In the genomic region with DNA sequence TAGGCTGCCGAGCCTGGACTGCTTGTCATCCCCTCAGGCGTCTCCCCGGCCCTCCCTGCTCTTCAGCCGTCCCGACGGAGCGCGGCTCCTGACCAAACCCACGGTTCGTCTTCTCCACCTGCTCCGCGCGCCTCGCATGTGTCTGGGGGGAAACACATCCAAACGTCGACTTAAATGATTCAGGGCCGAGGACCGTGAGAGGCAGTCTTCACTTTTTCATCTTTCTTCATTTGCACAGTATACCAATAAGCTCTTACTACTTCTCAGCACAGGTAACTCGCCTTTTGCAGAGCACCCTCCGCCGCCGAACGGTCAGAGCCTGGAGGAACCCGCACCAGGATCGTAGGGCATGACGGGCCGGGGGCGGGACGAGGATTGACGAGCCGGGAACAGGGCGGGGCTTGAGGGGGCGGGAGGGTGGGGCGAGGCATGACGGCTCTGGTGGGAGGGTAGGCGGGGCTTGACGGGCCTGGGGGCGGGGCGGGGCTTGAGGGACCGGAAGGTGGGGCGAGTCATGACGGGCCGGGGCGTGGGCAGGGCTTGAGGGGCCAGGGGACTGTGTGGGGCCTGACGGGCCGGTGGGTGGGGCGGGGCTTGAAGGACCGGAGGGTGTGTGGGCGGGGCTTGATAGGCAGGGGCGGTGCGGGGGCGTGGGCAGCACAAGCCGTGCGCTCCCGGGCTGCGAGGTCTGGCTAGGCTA, we compare ENCODE assay signal across 8 cellular contexts. TPM values are rescaled to one million over a fixed set of nuclear protein-coding genes. Genes with fewer than 3 reads are reported as not detected.
DNase-seq lines count a peak whose midpoint lies in the region; ATAC-seq and TF ChIP-seq lines count a peak whose summit lies in the region.

A gene with protein sequence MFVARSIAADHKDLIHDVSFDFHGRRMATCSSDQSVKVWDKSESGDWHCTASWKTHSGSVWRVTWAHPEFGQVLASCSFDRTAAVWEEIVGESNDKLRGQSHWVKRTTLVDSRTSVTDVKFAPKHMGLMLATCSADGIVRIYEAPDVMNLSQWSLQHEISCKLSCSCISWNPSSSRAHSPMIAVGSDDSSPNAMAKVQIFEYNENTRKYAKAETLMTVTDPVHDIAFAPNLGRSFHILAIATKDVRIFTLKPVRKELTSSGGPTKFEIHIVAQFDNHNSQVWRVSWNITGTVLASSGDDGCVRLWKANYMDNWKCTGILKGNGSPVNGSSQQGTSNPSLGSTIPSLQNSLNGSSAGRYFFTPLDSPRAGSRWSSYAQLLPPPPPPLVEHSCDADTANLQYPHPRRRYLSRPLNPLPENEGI (plus strand): TSS at position 657 of the 700 bp plus-strand sequence. CDS start 111 bp downstream, outside the sequence.

- H2AFZ ChIP-seq in H9 (ENCODE audit: low read length), result no peak within 1 kb of the TSS

- H4K8ac ChIP-seq in H9 (replicated peaks; ENCODE audit: insufficient read length, low read depth, low read length), result no peak within 1 kb of the TSS

- H4K20me1 ChIP-seq in H9 (ENCODE audit: control insufficient read depth, insufficient read depth, insufficient read length), result no peaks in the 10 kb centered on the region

- H3T11ph ChIP-seq in H9 (ENCODE audit: low read length), result no peak within 1 kb of the TSS

- DNase-seq in EL (peak; percentile 98), H9 (peak; percentile 98), MG63 (peak; percentile 95), SHP77 (lab: John Stamatoyannopoulos, UW) (peak; percentile 84 to 94), fibroblast of pulmonary artery (ENCODE audit: low read depth) (peak; percentile 99)
- peak; percentile 97 for DNase-seq in activated effector memory CD4-positive, alpha-beta T cell treated with Interleukin-2 at 50 U/mL for 16 hours
- peak; percentile 100 for DNase-seq in stimulated activated naive CD8-positive, alpha-beta T cell treated with anti-CD3 and anti-CD28 coated beads, Interleukin-15, Interleukin-2, amounts not matched to agents 100 U/mL and 50 U/mL, for 24 hours

- peak within 1 kb of the TSS; percentile 68 for H3K4me2 ChIP-seq in H9 (ENCODE audit: insufficient read depth, insufficient read length, low read length)

- H3K9me3 Mint-ChIP-seq in H9 (peaks cover 8 to 10% of the 10 kb centered on the region in 2 experiments; a peak in 4 of 5 replicates), nephron (no peaks in the 10 kb centered on the region)

- H3K36me3 Mint-ChIP-seq in H9 (ENCODE audit: insufficient read depth in 1 of 3, low read depth in 3 of 3), result peaks cover 15 to 29% (median 16%) of the 10 kb centered on the region in 3 experiments
- H3K36me3 Mint-ChIP-seq in nephron (ENCODE audit: low read depth), result peaks cover 6% of the 10 kb centered on the region

- no peak within 1 kb of the TSS for H3K23ac ChIP-seq in H9 (ENCODE audit: insufficient read length, low read depth, low read length)

- H3K9me3 ChIP-seq in H9 (ENCODE audit: control insufficient read depth, low read depth, low read length) (no peaks in the 10 kb centered on the region), MG63 (no peaks in the 10 kb centered on the region)

- H3K79me1 ChIP-seq in H9 (ENCODE audit: insufficient read depth, low read depth, low read length, poor library complexity, severe bottlenecking), result peaks cover 3% of the 10 kb centered on the region

- peak within 1 kb of the TSS; percentile 5 for H3K27ac ChIP-seq in H9 (ENCODE audit: insufficient read length, low read depth, low read length)

- H3K4me3 Mint-ChIP-seq in H9 (peak within 1 kb of the TSS; percentile 75 to 94), nephron (peak within 1 kb of the TSS; percentile 87 to 96 (median 91))

- H2BK120ac ChIP-seq in H9 (ENCODE audit: low read depth, low read length, poor library complexity, severe bottlenecking), result no peak within 1 kb of the TSS

- no peak within 1 kb of the TSS for H4K5ac ChIP-seq in H9 (ENCODE audit: insufficient read length, low read depth, low read length)

- TF ChIP-seq CTCF in H9 (conservative IDR thresholded peaks at IDR 0.05) (no peak), fibroblast of pulmonary artery (IDR thresholded peaks at IDR 0.05; ENCODE audit: low read length, missing control alignments) (no peak), nephron (IDR thresholded peaks at IDR 0.05; ENCODE audit: unreplicated experiment in 3 of 3) (no peak)

- no peak within 1 kb of the TSS for H4K91ac ChIP-seq in H9 (ENCODE audit: insufficient read length, low read depth, low read length)

- peak within 1 kb of the TSS; percentile 83 for H3K4me3 ChIP-seq in MG63
- peak within 1 kb of the TSS; percentile 84 for H3K4me3 ChIP-seq in fibroblast of pulmonary artery (replicated peaks; ENCODE audit: low read depth, low read length)

- no peaks in the 10 kb centered on the region for H3K4me1 ChIP-seq in H9 (ENCODE audit: insufficient read depth, low read length)

- H2BK12ac ChIP-seq in H9 (ENCODE audit: insufficient read length, low read depth, low read length), result no peak within 1 kb of the TSS

- peaks cover 14 to 15% of the 10 kb centered on the region in 2 experiments for H3K4me1 Mint-ChIP-seq in H9
- peaks cover 18% of the 10 kb centered on the region for H3K4me1 Mint-ChIP-seq in nephron

- no CpG with 5 or more reads among the region's 56 CpGs for WGBS in H9 (ENCODE audit: extremely low coverage, insufficient read length, low lambda C conversion rate)

- no peak within 1 kb of the TSS for H2AK5ac ChIP-seq in H9 (ENCODE audit: insufficient read length, low read length)

- H3K9ac ChIP-seq in H9 (ENCODE audit: extremely low read depth, insufficient read length, low read length), result peak within 1 kb of the TSS; percentile 54

- no peak within 1 kb of the TSS; the same call in 1 of the 2 replicates for H3K4ac ChIP-seq in H9 (ENCODE audit: low read depth, low read length)

- peak within 1 kb of the TSS; percentile 94 to 97 (median 96) for H3K27ac Mint-ChIP-seq in H9
- H3K27ac Mint-ChIP-seq in nephron, result peak within 1 kb of the TSS; percentile 81 to 97 (median 97)

- peak within 1 kb of the TSS; percentile 97 for H3K14ac ChIP-seq in H9 (ENCODE audit: insufficient read depth, low read length)

- H3K27me3 Mint-ChIP-seq in H9 (ENCODE audit: low read depth), result no peaks in the 10 kb centered on the region
- no peaks in the 10 kb centered on the region for H3K27me3 Mint-ChIP-seq in nephron (ENCODE audit: low read depth)

- H3K79me2 ChIP-seq in H9 (ENCODE audit: insufficient read depth, low read length), result peaks cover 11% of the 10 kb centered on the region; the same call in 1 of the 2 replicates

- H3K18ac ChIP-seq in H9 (ENCODE audit: insufficient read length, low read depth, low read length), result peak within 1 kb of the TSS; percentile 93

- H2BK20ac ChIP-seq in H9 (ENCODE audit: low read depth, low read length, poor library complexity, severe bottlenecking), result no peak within 1 kb of the TSS

- H3K36me3 ChIP-seq in MG63, result peaks cover 14% of the 10 kb centered on the region

- H3K56ac ChIP-seq in H9 (ENCODE audit: insufficient read length, low read depth, low read length), result no peak within 1 kb of the TSS

- H2BK5ac ChIP-seq in H9 (ENCODE audit: insufficient read length, low read length), result no peak within 1 kb of the TSS

- H2BK15ac ChIP-seq in H9 (ENCODE audit: low read depth, low read length), result no peak within 1 kb of the TSS

- peaks cover 9% of the 10 kb centered on the region for H3K23me2 ChIP-seq in H9 (ENCODE audit: insufficient read length, low read depth, low read length, poor library complexity, severe bottlenecking)

- H3K27me3 ChIP-seq in H9 (ENCODE audit: insufficient read depth, low read length) (no peaks in the 10 kb centered on the region), MG63 (no peaks in the 10 kb centered on the region)

- ATAC-seq in stimulated activated naive CD8-positive, alpha-beta T cell treated with anti-CD3 and anti-CD28 coated beads, Interleukin-15, Interleukin-2, amounts not matched to agents 100 U/mL and 50 U/mL, for 24 hours, result peak; percentile 85

RNA-seq across cellular contexts. Expression of the gene that starts here (rescaled TPM):
- 93.3 and 97.2 TPM in 2 replicates for total RNA-seq in H9 (2021)
- total RNA-seq in MG63 (2014; rRNA removed; shearing (Covaris generic); ENCODE audit: low replicate concordance), result 64.2 and 72.9 TPM in 2 replicates

Comparison
In these comparisons a context has a peak if more than half of its experiments do, and no peak if none do; other contexts are left out.
1. Peak in every context shown above with its lines: DNase-seq, ATAC-seq, H3K4me3 ChIP-seq and H3K27ac ChIP-seq.